Comparison of ENCODE assay signal across 7 cellular contexts in the genomic region with DNA sequence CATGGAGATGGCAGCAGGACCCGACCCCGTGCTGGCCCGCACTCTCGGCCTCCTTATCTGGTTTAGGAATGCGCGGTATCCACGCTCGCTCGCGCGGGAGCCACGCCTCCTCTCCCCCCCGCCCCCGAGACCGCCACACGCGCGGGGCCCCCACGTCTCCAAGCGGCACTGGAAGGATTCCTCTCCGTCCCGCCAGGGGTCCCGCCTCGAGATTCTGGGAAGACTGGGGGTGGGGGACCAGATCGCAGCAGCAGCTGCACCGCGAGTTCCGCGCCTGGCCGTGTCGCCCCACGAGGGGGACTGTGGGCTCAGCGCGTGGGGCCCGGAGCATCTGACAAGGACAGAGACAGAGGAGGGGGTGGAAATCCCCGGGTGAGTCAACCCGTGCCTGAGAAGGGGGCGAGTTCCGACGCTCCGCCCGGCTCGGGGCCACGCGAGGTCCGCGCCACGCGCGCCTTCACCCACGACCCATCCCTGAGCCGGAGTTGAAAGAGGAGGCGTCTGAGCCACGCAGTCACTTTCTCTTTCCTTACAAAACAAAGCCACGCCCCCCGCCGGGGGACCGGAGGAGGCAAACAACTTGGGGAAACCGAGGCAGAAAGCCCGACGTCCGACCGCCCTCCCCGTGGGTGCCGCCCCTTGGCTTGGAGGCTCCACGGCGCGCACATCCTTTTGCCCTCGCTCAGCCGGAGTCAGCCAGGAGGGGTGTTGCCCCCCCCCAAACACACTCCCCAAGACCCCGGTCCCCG. TPM values are rescaled to one million over a fixed set of nuclear protein-coding genes. Genes with fewer than 3 reads are reported as not detected.
A peak's percentile ranks its signal among the peaks of the same experiment; 100 is the strongest.
DNase-seq lines count a peak whose midpoint lies in the region; ATAC-seq and TF ChIP-seq lines count a peak whose summit lies in the region.

No MANE protein-coding gene starts in this region.

- WGBS in hepatocyte (ENCODE audit: low lambda C conversion rate, missing lambda C conversion rate): under 1% methylated on average over 47 of the region's 72 CpGs

- no peaks in the 10 kb centered on the region for H4K20me1 ChIP-seq in hepatocyte (ENCODE audit: insufficient read depth, poor library complexity, severe bottlenecking)

- H3K79me2 ChIP-seq in hepatocyte: peaks cover 48% of the 10 kb centered on the region

- POLR2A ChIA-PET in activated naive CD8-positive, alpha-beta T cell treated with anti-CD3 and anti-CD28 coated beads, Interleukin-2, amount 10 ng/mL, durations not matched to agents 7 days and 5 days (lab: Charles Lee): interaction anchor here (0.6 kb wide), 1 partner anchor 44 kb away, joined by 6 read pairs; no protein-coding TSS in a partner anchor

- no peak overlapping the region for H3K27ac ChIP-seq in RWPE2 (ENCODE audit: poor library complexity, severe bottlenecking)
- peak overlapping the region; percentile 98 for H3K27ac ChIP-seq in hepatocyte
- peak overlapping the region; percentile 75 for H3K27ac ChIP-seq in skeletal muscle tissue (ENCODE audit: low read depth, low read length)

- H3K4me2 ChIP-seq in hepatocyte: peak overlapping the region; percentile 86

- no peaks in the 10 kb centered on the region for H3K36me3 Mint-ChIP-seq in activated naive CD8-positive, alpha-beta T cell treated with anti-CD3 and anti-CD28 coated beads, Interleukin-2, amount 10 ng/mL, durations not matched to agents 7 days and 5 days

- H2AFZ ChIP-seq in hepatocyte: peak overlapping the region; percentile 86

- peaks cover 15% of the 10 kb centered on the region for H3K4me1 Mint-ChIP-seq in activated naive CD8-positive, alpha-beta T cell treated with anti-CD3 and anti-CD28 coated beads, Interleukin-2, amount 10 ng/mL, durations not matched to agents 7 days and 5 days

- no peaks in the 10 kb centered on the region for H3K27me3 Mint-ChIP-seq in activated naive CD8-positive, alpha-beta T cell treated with anti-CD3 and anti-CD28 coated beads, Interleukin-2, amount 10 ng/mL, durations not matched to agents 7 days and 5 days

- H3K4me3 ChIP-seq in H7 (ENCODE audit: insufficient read depth, low read depth, low read length): peak overlapping the region; percentile 88
- H3K4me3 ChIP-seq in RWPE2 (ENCODE audit: severe bottlenecking): peak overlapping the region; percentile 99
- H3K4me3 ChIP-seq in hepatocyte: peak overlapping the region; percentile 92
- H3K4me3 ChIP-seq in skeletal muscle tissue (ENCODE audit: low read length in 3 of 3): peak overlapping the region; percentile 71 to 75 (median 73)

- H3K9me3 ChIP-seq in RWPE2 (ENCODE audit: severe bottlenecking) (no peaks in the 10 kb centered on the region), hepatocyte (ENCODE audit: low read depth) (no peaks in the 10 kb centered on the region), skeletal muscle tissue (ENCODE audit: control insufficient read depth in 3 of 3, low read length in 3 of 3) (no peaks in the 10 kb centered on the region)

- TF ChIP-seq CTCF in RWPE2 (IDR thresholded peaks at IDR 0.05; ENCODE audit: poor library complexity, severe bottlenecking): no peak
- TF ChIP-seq CTCF in hepatocyte (IDR thresholded peaks at IDR 0.05; ENCODE audit: poor library complexity): no peak

- H3K27ac Mint-ChIP-seq in activated naive CD8-positive, alpha-beta T cell treated with anti-CD3 and anti-CD28 coated beads, Interleukin-2, amount 10 ng/mL, durations not matched to agents 7 days and 5 days: peak overlapping the region; percentile 75

- no peaks in the 10 kb centered on the region for H3K9me3 Mint-ChIP-seq in activated naive CD8-positive, alpha-beta T cell treated with anti-CD3 and anti-CD28 coated beads, Interleukin-2, amount 10 ng/mL, durations not matched to agents 7 days and 5 days

- peaks cover 10% of the 10 kb centered on the region for H3K27me3 ChIP-seq in H7 (ENCODE audit: control insufficient read depth, insufficient read depth, low read length)
- no peaks in the 10 kb centered on the region for H3K27me3 ChIP-seq in RWPE2 (ENCODE audit: insufficient read depth, poor library complexity, severe bottlenecking)
- H3K27me3 ChIP-seq in hepatocyte: no peaks in the 10 kb centered on the region
- H3K27me3 ChIP-seq in skeletal muscle tissue (ENCODE audit: control insufficient read depth in 3 of 3, insufficient read depth in 3 of 3, low read length in 3 of 3): peaks cover 5 to 36% (median 11%) of the 10 kb centered on the region in 3 donors

- DNase-seq in H7 (peak; percentile 90), RWPE2 (ENCODE audit: low spot score) (no peak), hepatocyte (ENCODE audit: low spot score) (peak; percentile 67)
- no peak for DNase-seq in activated naive CD8-positive, alpha-beta T cell treated with anti-CD3 and anti-CD28 coated beads, Interleukin-2, amount 10 ng/mL, durations not matched to agents 7 days and 5 days

- H3K4me3 Mint-ChIP-seq in activated naive CD8-positive, alpha-beta T cell treated with anti-CD3 and anti-CD28 coated beads, Interleukin-2, amount 10 ng/mL, durations not matched to agents 7 days and 5 days: peak overlapping the region; percentile 87

- H3K4me1 ChIP-seq in RWPE2 (ENCODE audit: insufficient read depth, poor library complexity, severe bottlenecking): no peaks in the 10 kb centered on the region
- peaks cover 10% of the 10 kb centered on the region for H3K4me1 ChIP-seq in hepatocyte (ENCODE audit: insufficient read depth)
- H3K4me1 ChIP-seq in skeletal muscle tissue (ENCODE audit: control insufficient read depth in 3 of 3, insufficient read depth in 3 of 3, low read length in 3 of 3): peaks cover 8 to 18% (median 16%) of the 10 kb centered on the region in 3 donors

- H3K9me2 ChIP-seq in hepatocyte (replicated peaks; ENCODE audit: insufficient read depth): no peaks in the 10 kb centered on the region

- ATAC-seq in RWPE2 (ENCODE audit: low read depth) (no peak), HG02870 (IDR thresholded peaks at IDR 0.05; ENCODE audit: unreplicated experiment) (no peak), GM18870 (IDR thresholded peaks at IDR 0.05; ENCODE audit: unreplicated experiment) (no peak)
- ATAC-seq in activated naive CD8-positive, alpha-beta T cell treated with anti-CD3 and anti-CD28 coated beads, Interleukin-2, amount 10 ng/mL, durations not matched to agents 7 days and 5 days (ENCODE audit: low read depth): peak; percentile 26

- H3K36me3 ChIP-seq in H7 (replicated peaks; ENCODE audit: control insufficient read depth, insufficient read depth, low read length) (no peaks in the 10 kb centered on the region), RWPE2 (ENCODE audit: low read depth) (no peaks in the 10 kb centered on the region), hepatocyte (replicated peaks; ENCODE audit: insufficient read depth, low read depth) (no peaks in the 10 kb centered on the region), skeletal muscle tissue (ENCODE audit: control insufficient read depth in 3 of 3, insufficient read depth in 3 of 3, low read length in 3 of 3) (no peaks in the 10 kb centered on the region)

- H3K9ac ChIP-seq in skeletal muscle tissue (ENCODE audit: low read depth in 1 of 3, low read length in 3 of 3): peak overlapping the region; percentile 54 to 79 (median 74)

RNA-seq across cellular contexts. Expression of gene S1PR2, which starts 0.8 kb away (rescaled TPM):
- total RNA-seq in H7 (2014; rRNA removed; shearing (Covaris generic)): 7.4 and 8.9 TPM in 2 replicates
- 1 to 10 TPM; 6.4 to 7.1 TPM for total RNA-seq in activated naive CD8-positive, alpha-beta T cell treated with anti-CD3 and anti-CD28 coated beads, Interleukin-2, amount 10 ng/mL, durations not matched to agents 7 days and 5 days
- total RNA-seq in hepatocyte: 14.9 and 16.1 TPM in 2 replicates
- polyA plus RNA-seq in hepatocyte: 8.6 and 11.4 TPM in 2 replicates
- 9.9 TPM for total RNA-seq in skeletal muscle tissue

RNA-seq across cellular contexts. Expression of gene MRPL4, which starts 21.7 kb away (rescaled TPM):
- 148 and 174 TPM in 2 replicates for total RNA-seq in H7 (2014; rRNA removed; shearing (Covaris generic))
- total RNA-seq in activated naive CD8-positive, alpha-beta T cell treated with anti-CD3 and anti-CD28 coated beads, Interleukin-2, amount 10 ng/mL, durations not matched to agents 7 days and 5 days: 10 to 100 TPM; 55.8 to 59.9 TPM
- total RNA-seq in hepatocyte (40.1 and 43.7 TPM in 2 replicates), skeletal muscle tissue (7.8 TPM)
- 51.4 and 64.1 TPM in 2 replicates for polyA plus RNA-seq in hepatocyte

RNA-seq across cellular contexts. Expression of gene DNMT1, which starts 35.6 kb away (rescaled TPM):
- 128 and 129 TPM in 2 replicates for total RNA-seq in H7 (2014; rRNA removed; shearing (Covaris generic))
- total RNA-seq in activated naive CD8-positive, alpha-beta T cell treated with anti-CD3 and anti-CD28 coated beads, Interleukin-2, amount 10 ng/mL, durations not matched to agents 7 days and 5 days: 100 to 1,000 TPM; 347 to 384 TPM
- total RNA-seq in hepatocyte (35.2 and 55.2 TPM in 2 replicates), skeletal muscle tissue (25.6 TPM)
- 62.3 and 63.5 TPM in 2 replicates for polyA plus RNA-seq in hepatocyte

RNA-seq across cellular contexts. Expression of gene ICAM1, which starts 40.6 kb away (rescaled TPM):
- 2.8 and 6.1 TPM in 2 replicates for total RNA-seq in H7 (2014; rRNA removed; shearing (Covaris generic))
- total RNA-seq in activated naive CD8-positive, alpha-beta T cell treated with anti-CD3 and anti-CD28 coated beads, Interleukin-2, amount 10 ng/mL, durations not matched to agents 7 days and 5 days: 10 to 100 TPM in 1 of 2 experiments, 1 to 10 TPM in 1; 9.5 to 11.7 TPM
- total RNA-seq in hepatocyte (19.9 and 25.6 TPM in 2 replicates), skeletal muscle tissue (6.8 TPM)
- polyA plus RNA-seq in hepatocyte: 19.6 and 25.2 TPM in 2 replicates

RNA-seq across cellular contexts. Expression of gene ICAM4, which starts 56.4 kb away (rescaled TPM):
- total RNA-seq in H7 (2014; rRNA removed; shearing (Covaris generic)): 1.7 and 2.4 TPM in 2 replicates
- total RNA-seq in activated naive CD8-positive, alpha-beta T cell treated with anti-CD3 and anti-CD28 coated beads, Interleukin-2, amount 10 ng/mL, durations not matched to agents 7 days and 5 days: 1 to 10 TPM; 1.2 to 1.7 TPM
- 4.5 and 7.9 TPM in 2 replicates for total RNA-seq in hepatocyte
- polyA plus RNA-seq in hepatocyte: 1.6 and 5.6 TPM in 2 replicates
- total RNA-seq in skeletal muscle tissue: 2.6 TPM

Comparison
In these comparisons a context has a peak if more than half of its experiments do, and no peak if none do; other contexts are left out.
1. DNase-seq: peak in H7 (single experiment) and hepatocyte (single experiment); none in RWPE2 (single experiment) and activated naive CD8-positive, alpha-beta T cell treated with anti-CD3 and anti-CD28 coated beads, Interleukin-2, amount 10 ng/mL, durations not matched to agents 7 days and 5 days (single experiment).
2. Peak in every context shown above with its lines, with median percentiles within 50 percentile points of each other: H3K4me3 ChIP-seq.